In genomic region chr15:91271565-91272153, GRCh38 we compare ENCODE assay signal across 8 cellular contexts.
A peak's percentile ranks its signal among the peaks of the same experiment; 100 is the strongest.
DNase-seq lines count a peak whose midpoint lies in the region; ATAC-seq, FAIRE-seq and TF ChIP-seq lines count a peak whose summit lies in the region.

No MANE protein-coding gene starts in this region.

- H3K4me1 ChIP-seq in A549, result no peaks in the 10 kb centered on the region
- H3K4me1 ChIP-seq in prostate gland (replicated peaks), result no peaks in the 10 kb centered on the region

- TF ChIP-seq POLR2A in A549 (IDR thresholded peaks at IDR 0.05; ENCODE audit: low read length), result no peak
- TF ChIP-seq POLR2A in prostate gland (IDR thresholded peaks at IDR 0.05), result no peak
- no peak for TF ChIP-seq POLR2A in H54 (IDR thresholded peaks at IDR 0.05; ENCODE audit: low read depth, low read length)

- H3K27ac ChIP-seq in A549 (no peak overlapping the region), prostate gland (no peak overlapping the region)

- POLR2A ChIA-PET in A549 (lab: Yijun Ruan, JAX), result interaction anchor here (1.5 to 1.8 kb wide), 2 partner anchors 216 to 369 kb away, joined by 3 to 8 read pairs; no protein-coding TSS in a partner anchor

- H3K27me3 ChIP-seq in prostate gland (replicated peaks; ENCODE audit: insufficient read depth), result no peaks in the 10 kb centered on the region

- intact Hi-C loops in prostate gland (cut with DNase I), result loop anchor here (5.0 kb wide), 1 partner anchor 314 kb away; no protein-coding TSS in a partner anchor

- CTCF ChIA-PET in A549 (lab: Yijun Ruan, JAX), result interaction anchor here (0.7 to 3.9 kb wide), 56 partner anchors 7 to 806 kb away, joined by 3 to 156 read pairs (median 5); partner anchors contain the start of genes HDDC3, MAN2A2, RCCD1 and UNC45A

- TF ChIP-seq RAD21 in A549 (conservative IDR thresholded peaks at IDR 0.05 in 1 of 2, IDR thresholded peaks at IDR 0.05 in 1 of 2), result peak; percentile 95 to 96

- FAIRE-seq in A549 (lab: Jason Lieb, UNC) (peak; percentile 39), H54 (lab: Jason Lieb, UNC) (no peak)

- no peak overlapping the region for H3K4me3 ChIP-seq in A549
- peak overlapping the region in 1 of 2 donors; percentile 18 for H3K4me3 ChIP-seq in prostate gland

- no peak for TF ChIP-seq EP300 in A549 (IDR thresholded peaks at IDR 0.05)

- peak overlapping the region; percentile 14; the same call in 2 of the 3 replicates for H3K4me2 ChIP-seq in A549

- ATAC-seq in A549, result peak; percentile 86 to 90; a peak in 5 of 6 replicates
- ATAC-seq in GM18498 (IDR thresholded peaks at IDR 0.05; ENCODE audit: unreplicated experiment), result peak; percentile 66

- H3K9me3 ChIP-seq in A549 (peaks cover 13% of the 10 kb centered on the region; the same call in 2 of the 3 replicates), prostate gland (no peaks in the 10 kb centered on the region)

- TF ChIP-seq CTCF in A549 (IDR thresholded peaks at IDR 0.05) (peak; percentile 97), prostate gland (IDR thresholded peaks at IDR 0.05) (peak; percentile 53 to 86 (median 80))

- in situ Hi-C loops in SK-MEL-5 (cut with HindIII; ENCODE audit: low pct_unique_long_range_greater_than_20kb, low sequenced_read_pairs), result no loop called here

- DNase-seq in A549 (ENCODE audit: low read depth in 1 of 2, low spot score in 1 of 2), result peak; percentile 51 to 76
- peak; percentile 59 for DNase-seq in M059J (ENCODE audit: low read depth)
- peak; percentile 78 for DNase-seq in SK-MEL-5 (ENCODE audit: low read depth, low spot score)
- peak; percentile 51 for DNase-seq in activated naive CD4-positive, alpha-beta T cell treated with anti-CD3 and anti-CD28 coated beads, Interleukin-2, amount 50 U/mL, for 16 hours
- DNase-seq in glomerular visceral epithelial cell (ENCODE audit: extremely low spot score), result peak; percentile 65
- DNase-seq in prostate gland (ENCODE audit: low spot score), result peak; percentile 49
- DNase-seq in H54 (ENCODE audit: insufficient read length, low spot score), result no peak

- H3K36me3 ChIP-seq in prostate gland, result no peaks in the 10 kb centered on the region

- WGBS in A549 (ENCODE audit: missing lambda C conversion rate), result 5% methylated on average over 8 of the region's 8 CpGs
- 4% methylated on average over 8 of the region's 8 CpGs for WGBS in prostate gland

TF ChIP-seq in A549, 52 proteins besides CTCF, POLR2A, EP300 and RAD21:
- no peak for TF ChIP-seq HOXA7 (CRISPR knock-in tag; IDR thresholded peaks at IDR 0.05)
- no peak for TF ChIP-seq EHF (CRISPR knock-in tag; IDR thresholded peaks at IDR 0.05)
- TF ChIP-seq SMC3 (IDR thresholded peaks at IDR 0.05), result peak; percentile 87
- no peak for TF ChIP-seq SREBF2 (IDR thresholded peaks at IDR 0.05)
